8 cellular contexts compared by ENCODE assay signal in genomic region chr1:193190096-193190744, GRCh38. TPM values are rescaled to one million over a fixed set of nuclear protein-coding genes. Genes with fewer than 3 reads are reported as not detected.
DNase-seq lines count a peak whose midpoint lies in the region; ATAC-seq, FAIRE-seq and TF ChIP-seq lines count a peak whose summit lies in the region.

No MANE protein-coding gene starts in this region.

- H4K20me1 ChIP-seq in neural cell (ENCODE audit: insufficient read depth), result no peaks in the 10 kb centered on the region

- H3K4me1 ChIP-seq in colonic mucosa, result peaks cover 12% of the 10 kb centered on the region

- no peak overlapping the region for H3K4me3 ChIP-seq in colonic mucosa
- H3K4me3 ChIP-seq in neural cell (ENCODE audit: low read length), result no peak overlapping the region

- TF ChIP-seq POLR2A in GM12892 (IDR thresholded peaks at IDR 0.05; ENCODE audit: low read depth, low read length), result no peak

- intact Hi-C loops in colonic mucosa (cut with DNase I), result no loop called here

- FAIRE-seq in G401.6 (lab: Jason Lieb, UNC) (peak; percentile 63), GM12892 (lab: Jason Lieb, UNC) (no peak)

- no peaks in the 10 kb centered on the region for H3K27me3 ChIP-seq in colonic mucosa
- H3K27me3 ChIP-seq in neural cell (ENCODE audit: insufficient read depth, low read depth, low read length), result no peaks in the 10 kb centered on the region

- H3K79me2 ChIP-seq in neural cell (replicated peaks; ENCODE audit: insufficient read depth, low read length), result peaks cover 32% of the 10 kb centered on the region

- H3K4me2 ChIP-seq in neural cell (ENCODE audit: low read length), result no peak overlapping the region

- ATAC-seq in HG02588 (IDR thresholded peaks at IDR 0.05; ENCODE audit: unreplicated experiment) (no peak), left lobe of liver (no peak), HG02571 (IDR thresholded peaks at IDR 0.05; ENCODE audit: unreplicated experiment) (no peak)

- H3K36me3 ChIP-seq in colonic mucosa, result no peaks in the 10 kb centered on the region
- no peaks in the 10 kb centered on the region for H3K36me3 ChIP-seq in neural cell (ENCODE audit: insufficient read depth, low read length)

- H3K9ac ChIP-seq in colonic mucosa (ENCODE audit: low read depth in 2 of 2, low read length in 2 of 2) (no peak overlapping the region), neural cell (ENCODE audit: low read length) (no peak overlapping the region)

- no peaks in the 10 kb centered on the region for H3K9me3 ChIP-seq in colonic mucosa
- H3K9me3 ChIP-seq in neural cell (ENCODE audit: low read length), result no peaks in the 10 kb centered on the region

- TF ChIP-seq RAD21 in neural cell (conservative IDR thresholded peaks at IDR 0.05), result peak; percentile 65

- H3K27ac ChIP-seq in colonic mucosa (no peak overlapping the region), neural cell (ENCODE audit: low read length) (no peak overlapping the region)

- no peaks in the 10 kb centered on the region for H3F3A ChIP-seq in neural cell (ENCODE audit: insufficient read depth, low read length, poor library complexity, severe bottlenecking)

- no peak overlapping the region for H2AFZ ChIP-seq in neural cell (ENCODE audit: low read depth, low read length)

- TF ChIP-seq EP300 in neural cell (conservative IDR thresholded peaks at IDR 0.05; ENCODE audit: poor library complexity, severe bottlenecking), result no peak

- DNase-seq in HT-29 (ENCODE audit: low spot score) (peak; percentile 25), colonic mucosa (no peak), left lobe of liver (ENCODE audit: low spot score) (no peak), GM12892 (ENCODE audit: insufficient read length) (no peak)

- no peaks in the 10 kb centered on the region for H3K9me2 ChIP-seq in neural cell (ENCODE audit: insufficient read depth, low read length)

- TF ChIP-seq CTCF in colonic mucosa (IDR thresholded peaks at IDR 0.05), result peak; percentile 20
- peak; percentile 53 for TF ChIP-seq CTCF in neural cell (IDR thresholded peaks at IDR 0.05; ENCODE audit: poor library complexity, severe bottlenecking)

TF ChIP-seq in neural cell, 6 proteins besides CTCF, POLR2A, EP300 and RAD21:
- TF ChIP-seq POLR2AphosphoS5 (IDR thresholded peaks at IDR 0.05) (no peak), SMC3 (conservative IDR thresholded peaks at IDR 0.05; ENCODE audit: poor library complexity) (peak; percentile 37), EZH2 (IDR thresholded peaks at IDR 0.05; ENCODE audit: borderline replicate concordance, insufficient read depth, low read length, poor library complexity, severe bottlenecking) (no peak), REST (IDR thresholded peaks at IDR 0.05; ENCODE audit: borderline replicate concordance) (no peak)
TF ChIP-seq in neural cell: peak in this region for 1.

RNA-seq across cellular contexts. Expression of gene B3GALT2, which starts 3.8 kb away (rescaled TPM):
- not detected in 2 replicates for total RNA-seq in HT-29 (2014; rRNA removed; shearing (Covaris generic))
- under 1 TPM; 0.57 to 0.80 TPM for total RNA-seq in colonic mucosa
- 12.3 and 12.4 TPM in 2 replicates for polyA plus RNA-seq in neural cell
- 42.9 and 44.8 TPM in 2 replicates for polyA minus RNA-seq in neural cell
- total RNA-seq in left lobe of liver, result 0.13 TPM
- 0.38 TPM for polyA plus RNA-seq in GM12892 (2012; ENCODE audit: missing spikeins)
